In the genomic region with DNA sequence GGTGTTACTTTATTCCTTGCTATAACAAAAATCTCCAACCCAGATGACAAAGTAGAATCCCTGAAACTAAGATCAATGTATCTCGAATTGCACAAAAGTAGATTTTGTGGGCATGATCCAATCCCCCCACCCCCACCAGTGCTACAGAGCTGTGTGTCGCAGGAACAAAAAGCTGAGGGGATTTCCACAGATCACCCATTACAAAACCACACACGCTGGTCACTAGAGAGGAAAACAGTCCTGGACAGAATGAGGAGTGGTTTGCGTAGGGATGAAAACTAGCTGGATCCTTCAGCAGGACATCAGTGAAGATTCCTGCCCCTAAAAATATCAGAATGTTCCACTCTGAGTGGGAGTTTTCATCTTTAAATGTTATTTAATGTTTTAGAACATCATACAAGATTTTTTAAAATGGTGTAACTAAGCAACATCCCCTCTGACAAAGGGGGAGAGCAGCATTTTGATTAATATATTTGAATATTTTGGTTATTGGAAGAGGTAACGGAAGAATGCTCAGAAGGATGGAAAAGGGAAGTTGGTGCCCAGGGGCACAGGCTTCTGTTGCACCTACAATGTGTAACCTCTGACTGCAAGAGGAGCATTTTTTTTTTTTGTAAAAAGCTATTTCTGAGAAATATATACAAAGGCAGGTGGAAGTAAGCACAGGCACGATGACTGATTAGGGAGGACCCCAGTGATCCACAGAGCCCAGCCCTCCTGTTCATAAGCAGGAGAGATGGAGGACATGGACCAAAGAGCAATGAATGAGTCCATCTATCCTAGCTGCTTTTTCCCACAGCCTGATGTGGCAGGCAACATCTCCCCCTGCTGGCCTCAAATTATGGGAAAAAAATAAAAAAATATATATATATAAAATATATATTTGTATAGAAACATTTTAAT, we compare ENCODE assay signal across 7 cellular contexts.
A peak's percentile ranks its signal among the peaks of the same experiment; 100 is the strongest.
DNase-seq lines count a peak whose midpoint lies in the region; ATAC-seq and TF ChIP-seq lines count a peak whose summit lies in the region.

No MANE protein-coding gene starts in this region.

- no peak overlapping the region for H3K4me3 ChIP-seq in colonic mucosa

- no peaks in the 10 kb centered on the region for H3K27me3 ChIP-seq in colonic mucosa

- ATAC-seq in HG02852 (IDR thresholded peaks at IDR 0.05; ENCODE audit: unreplicated experiment) (peak; percentile 64), SK-N-SH treated with all-trans-retinoic acid at 6 μM for 48 hours (peak; percentile 43; the same call in 2 of the 3 replicates), GM18873 (IDR thresholded peaks at IDR 0.05; ENCODE audit: low FRiP score, unreplicated experiment) (no peak), HG02973 (IDR thresholded peaks at IDR 0.05; ENCODE audit: unreplicated experiment) (no peak)

- intact Hi-C loops in colonic mucosa (cut with DNase I): loop anchor here (5.0 kb wide), 1 partner anchor 35 kb away; no protein-coding TSS in a partner anchor

- DNase-seq in ELR (ENCODE audit: low read depth) (peak; percentile 72), colonic mucosa (no peak), myocyte (ENCODE audit: low read depth) (peak; percentile 43)

- no peak overlapping the region for H3K9ac ChIP-seq in colonic mucosa (ENCODE audit: low read depth in 2 of 2, low read length in 2 of 2)

- no peak overlapping the region for H3K27ac ChIP-seq in colonic mucosa

- no peaks in the 10 kb centered on the region for H3K9me3 ChIP-seq in colonic mucosa

- H3K36me3 ChIP-seq in colonic mucosa: no peaks in the 10 kb centered on the region

- H3K4me1 ChIP-seq in colonic mucosa: no peaks in the 10 kb centered on the region

- peak; percentile 36 for TF ChIP-seq CTCF in colonic mucosa (IDR thresholded peaks at IDR 0.05)

TF ChIP-seq in SK-N-SH treated with all-trans-retinoic acid at 6 μM for 48 hours, 23 proteins besides CTCF, POLR2A, EP300 and RAD21:
- no peak for TF ChIP-seq ISL1 (CRISPR knock-in tag; IDR thresholded peaks at IDR 0.05)
- TF ChIP-seq TSHZ2 (CRISPR knock-in tag; IDR thresholded peaks at IDR 0.05): no peak
- no peak for TF ChIP-seq PATZ1 (CRISPR knock-in tag; IDR thresholded peaks at IDR 0.05; ENCODE audit: borderline replicate concordance)
- no peak for TF ChIP-seq ZNF8 (CRISPR knock-in tag; IDR thresholded peaks at IDR 0.05)
- no peak for TF ChIP-seq ESRRG (CRISPR knock-in tag; IDR thresholded peaks at IDR 0.05)
- TF ChIP-seq, protein P1, sequence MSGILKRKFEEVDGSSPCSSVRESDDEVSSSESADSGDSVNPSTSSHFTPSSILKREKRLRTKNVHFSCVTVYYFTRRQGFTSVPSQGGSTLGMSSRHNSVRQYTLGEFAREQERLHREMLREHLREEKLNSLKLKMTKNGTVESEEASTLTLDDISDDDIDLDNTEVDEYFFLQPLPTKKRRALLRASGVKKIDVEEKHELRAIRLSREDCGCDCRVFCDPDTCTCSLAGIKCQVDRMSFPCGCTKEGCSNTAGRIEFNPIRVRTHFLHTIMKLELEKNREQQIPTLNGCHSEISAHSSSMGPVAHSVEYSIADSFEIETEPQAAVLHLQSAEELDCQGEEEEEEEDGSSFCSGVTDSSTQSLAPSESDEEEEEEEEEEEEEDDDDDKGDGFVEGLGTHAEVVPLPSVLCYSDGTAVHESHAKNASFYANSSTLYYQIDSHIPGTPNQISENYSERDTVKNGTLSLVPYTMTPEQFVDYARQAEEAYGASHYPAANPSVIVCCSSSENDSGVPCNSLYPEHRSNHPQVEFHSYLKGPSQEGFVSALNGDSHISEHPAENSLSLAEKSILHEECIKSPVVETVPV (CRISPR knock-in tag; IDR thresholded peaks at IDR 0.05): no peak
- TF ChIP-seq BACH2 (CRISPR knock-in tag; IDR thresholded peaks at IDR 0.05; ENCODE audit: borderline replicate concordance): no peak
- TF ChIP-seq ZNF70 (CRISPR knock-in tag; IDR thresholded peaks at IDR 0.05): no peak
- TF ChIP-seq ZFP3 (CRISPR knock-in tag; IDR thresholded peaks at IDR 0.05): no peak
- no peak for TF ChIP-seq TOX (CRISPR knock-in tag; IDR thresholded peaks at IDR 0.05; ENCODE audit: borderline replicate concordance)
- no peak for TF ChIP-seq PPARA (CRISPR knock-in tag; IDR thresholded peaks at IDR 0.05; ENCODE audit: borderline replicate concordance)
- no peak for TF ChIP-seq CREB5 (CRISPR knock-in tag; IDR thresholded peaks at IDR 0.05; ENCODE audit: low read depth)
- no peak for TF ChIP-seq OSR1 (CRISPR knock-in tag; IDR thresholded peaks at IDR 0.05)
- TF ChIP-seq CSDC2 (CRISPR knock-in tag; IDR thresholded peaks at IDR 0.05): no peak
- no peak for TF ChIP-seq GLIS3 (CRISPR knock-in tag; IDR thresholded peaks at IDR 0.05)
- no peak for TF ChIP-seq SNAI2 (CRISPR knock-in tag; IDR thresholded peaks at IDR 0.05)
- no peak for TF ChIP-seq TCF4 (CRISPR knock-in tag; IDR thresholded peaks at IDR 0.05; ENCODE audit: borderline replicate concordance)

Comparison
In these comparisons a context has a peak if more than half of its experiments do, and no peak if none do; other contexts are left out.
1. ATAC-seq: peak in HG02852 (single experiment) and SK-N-SH treated with all-trans-retinoic acid at 6 μM for 48 hours (single experiment); none in GM18873 (single experiment) and HG02973 (single experiment).